Comparison of ENCODE assay signal across 1 cellular context in genomic region chr12:47745485-47746041, GRCh38.
TF ChIP-seq lines count a peak whose summit lies in the region.

No MANE protein-coding gene starts in this region.

TF ChIP-seq in GM23338, 12 proteins besides CTCF, POLR2A, EP300 and RAD21 (continued from another document):
- TF ChIP-seq, protein P1, sequence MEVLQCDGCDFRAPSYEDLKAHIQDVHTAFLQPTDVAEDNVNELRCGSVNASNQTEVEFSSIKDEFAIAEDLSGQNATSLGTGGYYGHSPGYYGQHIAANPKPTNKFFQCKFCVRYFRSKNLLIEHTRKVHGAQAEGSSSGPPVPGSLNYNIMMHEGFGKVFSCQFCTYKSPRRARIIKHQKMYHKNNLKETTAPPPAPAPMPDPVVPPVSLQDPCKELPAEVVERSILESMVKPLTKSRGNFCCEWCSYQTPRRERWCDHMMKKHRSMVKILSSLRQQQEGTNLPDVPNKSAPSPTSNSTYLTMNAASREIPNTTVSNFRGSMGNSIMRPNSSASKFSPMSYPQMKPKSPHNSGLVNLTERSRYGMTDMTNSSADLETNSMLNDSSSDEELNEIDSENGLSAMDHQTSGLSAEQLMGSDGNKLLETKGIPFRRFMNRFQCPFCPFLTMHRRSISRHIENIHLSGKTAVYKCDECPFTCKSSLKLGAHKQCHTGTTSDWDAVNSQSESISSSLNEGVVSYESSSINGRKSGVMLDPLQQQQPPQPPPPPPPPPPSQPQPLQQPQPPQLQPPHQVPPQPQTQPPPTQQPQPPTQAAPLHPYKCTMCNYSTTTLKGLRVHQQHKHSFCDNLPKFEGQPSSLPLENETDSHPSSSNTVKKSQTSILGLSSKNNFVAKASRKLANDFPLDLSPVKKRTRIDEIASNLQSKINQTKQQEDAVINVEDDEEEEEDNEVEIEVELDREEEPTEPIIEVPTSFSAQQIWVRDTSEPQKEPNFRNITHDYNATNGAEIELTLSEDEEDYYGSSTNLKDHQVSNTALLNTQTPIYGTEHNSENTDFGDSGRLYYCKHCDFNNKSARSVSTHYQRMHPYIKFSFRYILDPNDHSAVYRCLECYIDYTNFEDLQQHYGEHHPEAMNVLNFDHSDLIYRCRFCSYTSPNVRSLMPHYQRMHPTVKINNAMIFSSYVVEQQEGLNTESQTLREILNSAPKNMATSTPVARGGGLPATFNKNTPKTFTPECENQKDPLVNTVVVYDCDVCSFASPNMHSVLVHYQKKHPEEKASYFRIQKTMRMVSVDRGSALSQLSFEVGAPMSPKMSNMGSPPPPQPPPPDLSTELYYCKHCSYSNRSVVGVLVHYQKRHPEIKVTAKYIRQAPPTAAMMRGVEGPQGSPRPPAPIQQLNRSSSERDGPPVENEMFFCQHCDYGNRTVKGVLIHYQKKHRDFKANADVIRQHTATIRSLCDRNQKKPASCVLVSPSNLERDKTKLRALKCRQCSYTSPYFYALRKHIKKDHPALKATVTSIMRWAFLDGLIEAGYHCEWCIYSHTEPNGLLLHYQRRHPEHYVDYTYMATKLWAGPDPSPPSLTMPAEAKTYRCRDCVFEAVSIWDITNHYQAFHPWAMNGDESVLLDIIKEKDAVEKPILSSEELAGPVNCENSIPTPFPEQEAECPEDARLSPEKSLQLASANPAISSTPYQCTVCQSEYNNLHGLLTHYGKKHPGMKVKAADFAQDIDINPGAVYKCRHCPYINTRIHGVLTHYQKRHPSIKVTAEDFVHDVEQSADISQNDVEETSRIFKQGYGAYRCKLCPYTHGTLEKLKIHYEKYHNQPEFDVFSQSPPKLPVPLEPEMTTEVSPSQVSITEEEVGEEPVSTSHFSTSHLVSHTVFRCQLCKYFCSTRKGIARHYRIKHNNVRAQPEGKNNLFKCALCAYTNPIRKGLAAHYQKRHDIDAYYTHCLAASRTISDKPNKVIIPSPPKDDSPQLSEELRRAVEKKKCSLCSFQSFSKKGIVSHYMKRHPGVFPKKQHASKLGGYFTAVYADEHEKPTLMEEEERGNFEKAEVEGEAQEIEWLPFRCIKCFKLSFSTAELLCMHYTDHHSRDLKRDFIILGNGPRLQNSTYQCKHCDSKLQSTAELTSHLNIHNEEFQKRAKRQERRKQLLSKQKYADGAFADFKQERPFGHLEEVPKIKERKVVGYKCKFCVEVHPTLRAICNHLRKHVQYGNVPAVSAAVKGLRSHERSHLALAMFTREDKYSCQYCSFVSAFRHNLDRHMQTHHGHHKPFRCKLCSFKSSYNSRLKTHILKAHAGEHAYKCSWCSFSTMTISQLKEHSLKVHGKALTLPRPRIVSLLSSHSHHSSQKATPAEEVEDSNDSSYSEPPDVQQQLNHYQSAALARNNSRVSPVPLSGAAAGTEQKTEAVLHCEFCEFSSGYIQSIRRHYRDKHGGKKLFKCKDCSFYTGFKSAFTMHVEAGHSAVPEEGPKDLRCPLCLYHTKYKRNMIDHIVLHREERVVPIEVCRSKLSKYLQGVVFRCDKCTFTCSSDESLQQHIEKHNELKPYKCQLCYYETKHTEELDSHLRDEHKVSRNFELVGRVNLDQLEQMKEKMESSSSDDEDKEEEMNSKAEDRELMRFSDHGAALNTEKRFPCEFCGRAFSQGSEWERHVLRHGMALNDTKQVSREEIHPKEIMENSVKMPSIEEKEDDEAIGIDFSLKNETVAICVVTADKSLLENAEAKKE (CRISPR knock-in tag; IDR thresholded peaks at IDR 0.05), result no peak
